ENCODE assay signal across 1 cellular context in genomic region chr20:49046087-49046900, GRCh38.
TF ChIP-seq lines count a peak whose summit lies in the region.

A gene with protein sequence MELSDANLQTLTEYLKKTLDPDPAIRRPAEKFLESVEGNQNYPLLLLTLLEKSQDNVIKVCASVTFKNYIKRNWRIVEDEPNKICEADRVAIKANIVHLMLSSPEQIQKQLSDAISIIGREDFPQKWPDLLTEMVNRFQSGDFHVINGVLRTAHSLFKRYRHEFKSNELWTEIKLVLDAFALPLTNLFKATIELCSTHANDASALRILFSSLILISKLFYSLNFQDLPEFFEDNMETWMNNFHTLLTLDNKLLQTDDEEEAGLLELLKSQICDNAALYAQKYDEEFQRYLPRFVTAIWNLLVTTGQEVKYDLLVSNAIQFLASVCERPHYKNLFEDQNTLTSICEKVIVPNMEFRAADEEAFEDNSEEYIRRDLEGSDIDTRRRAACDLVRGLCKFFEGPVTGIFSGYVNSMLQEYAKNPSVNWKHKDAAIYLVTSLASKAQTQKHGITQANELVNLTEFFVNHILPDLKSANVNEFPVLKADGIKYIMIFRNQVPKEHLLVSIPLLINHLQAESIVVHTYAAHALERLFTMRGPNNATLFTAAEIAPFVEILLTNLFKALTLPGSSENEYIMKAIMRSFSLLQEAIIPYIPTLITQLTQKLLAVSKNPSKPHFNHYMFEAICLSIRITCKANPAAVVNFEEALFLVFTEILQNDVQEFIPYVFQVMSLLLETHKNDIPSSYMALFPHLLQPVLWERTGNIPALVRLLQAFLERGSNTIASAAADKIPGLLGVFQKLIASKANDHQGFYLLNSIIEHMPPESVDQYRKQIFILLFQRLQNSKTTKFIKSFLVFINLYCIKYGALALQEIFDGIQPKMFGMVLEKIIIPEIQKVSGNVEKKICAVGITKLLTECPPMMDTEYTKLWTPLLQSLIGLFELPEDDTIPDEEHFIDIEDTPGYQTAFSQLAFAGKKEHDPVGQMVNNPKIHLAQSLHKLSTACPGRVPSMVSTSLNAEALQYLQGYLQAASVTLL (plus strand): TSS chr20:49046312. CDS start chr20:49058464, 12,152 bp downstream.

TF ChIP-seq in K562, 482 proteins besides CTCF, POLR2A, EP300 and RAD21 (continued from another document and continues in another):
- no peak for TF ChIP-seq PHTF2 (CRISPR knock-in tag; IDR thresholded peaks at IDR 0.05)
- peak; percentile 42; the same call in 1 of the 2 replicates for TF ChIP-seq CBX1 (IDR thresholded peaks at IDR 0.05; ENCODE audit: low read depth)
- peak in 1 of 2 experiments; percentile 88; a peak in 2 of 4 replicates for TF ChIP-seq MNT (conservative IDR thresholded peaks at IDR 0.05)
- peak; percentile 51; the same call in 1 of the 2 replicates for TF ChIP-seq SIN3B (IDR thresholded peaks at IDR 0.05; ENCODE audit: low read depth)
- TF ChIP-seq TCF7 (IDR thresholded peaks at IDR 0.05; ENCODE audit: borderline replicate concordance), result no peak; the same call in 1 of the 2 replicates
- TF ChIP-seq ZBED1 (IDR thresholded peaks at IDR 0.05), result no peak
- TF ChIP-seq, protein P1, sequence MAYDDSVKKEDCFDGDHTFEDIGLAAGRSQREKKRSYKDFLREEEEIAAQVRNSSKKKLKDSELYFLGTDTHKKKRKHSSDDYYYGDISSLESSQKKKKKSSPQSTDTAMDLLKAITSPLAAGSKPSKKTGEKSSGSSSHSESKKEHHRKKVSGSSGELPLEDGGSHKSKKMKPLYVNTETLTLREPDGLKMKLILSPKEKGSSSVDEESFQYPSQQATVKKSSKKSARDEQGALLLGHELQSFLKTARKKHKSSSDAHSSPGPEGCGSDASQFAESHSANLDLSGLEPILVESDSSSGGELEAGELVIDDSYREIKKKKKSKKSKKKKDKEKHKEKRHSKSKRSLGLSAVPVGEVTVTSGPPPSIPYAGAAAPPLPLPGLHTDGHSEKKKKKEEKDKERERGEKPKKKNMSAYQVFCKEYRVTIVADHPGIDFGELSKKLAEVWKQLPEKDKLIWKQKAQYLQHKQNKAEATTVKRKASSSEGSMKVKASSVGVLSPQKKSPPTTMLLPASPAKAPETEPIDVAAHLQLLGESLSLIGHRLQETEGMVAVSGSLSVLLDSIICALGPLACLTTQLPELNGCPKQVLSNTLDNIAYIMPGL (CRISPR knock-in tag; IDR thresholded peaks at IDR 0.05), result peak; percentile 86; the same call in 1 of the 2 replicates
- 0 out of 2 replicates have a peak, but pooled peaks have one; percentile 44 for TF ChIP-seq ZNF77 (CRISPR knock-in tag; IDR thresholded peaks at IDR 0.05)
- TF ChIP-seq NR1H2 (CRISPR knock-in tag; IDR thresholded peaks at IDR 0.05), result peak; percentile 82
- peak in 1 of 2 experiments; percentile 66; a peak in 1 of 3 replicates for TF ChIP-seq CBX3 (IDR thresholded peaks at IDR 0.05; ENCODE audit: borderline replicate concordance in 1 of 2, low read length in 2 of 2)
- TF ChIP-seq CHCHD3 (CRISPR knock-in tag; IDR thresholded peaks at IDR 0.05), result no peak
- TF ChIP-seq PRPF4 (IDR thresholded peaks at IDR 0.05; ENCODE audit: insufficient read depth, low read depth, low read length, poor library complexity, severe bottlenecking), result peak; percentile 91
- TF ChIP-seq SAFB (IDR thresholded peaks at IDR 0.05; ENCODE audit: borderline replicate concordance, low read depth, low read length), result no peak
- no peak for TF ChIP-seq ELK1 (CRISPR knock-in tag; IDR thresholded peaks at IDR 0.05)
- no peak for TF ChIP-seq BCL6 (CRISPR knock-in tag; IDR thresholded peaks at IDR 0.05)
- no peak for TF ChIP-seq ZNF592 (IDR thresholded peaks at IDR 0.05)
- no peak for TF ChIP-seq ZNF408 (CRISPR knock-in tag; IDR thresholded peaks at IDR 0.05; ENCODE audit: low read depth)
- TF ChIP-seq TCF7L2 (IDR thresholded peaks at IDR 0.05; ENCODE audit: low read depth, low read length), result no peak
- no peak for TF ChIP-seq NFE2L1 (tag; IDR thresholded peaks at IDR 0.05; ENCODE audit: borderline replicate concordance, low read depth)
- no peak; the same call in 1 of the 2 replicates for TF ChIP-seq CUX1 (CRISPR knock-in tag; IDR thresholded peaks at IDR 0.05)
- peak; percentile 51 for TF ChIP-seq ZNF146 (CRISPR knock-in tag; IDR thresholded peaks at IDR 0.05; ENCODE audit: unreplicated experiment)
- TF ChIP-seq, protein P2, sequence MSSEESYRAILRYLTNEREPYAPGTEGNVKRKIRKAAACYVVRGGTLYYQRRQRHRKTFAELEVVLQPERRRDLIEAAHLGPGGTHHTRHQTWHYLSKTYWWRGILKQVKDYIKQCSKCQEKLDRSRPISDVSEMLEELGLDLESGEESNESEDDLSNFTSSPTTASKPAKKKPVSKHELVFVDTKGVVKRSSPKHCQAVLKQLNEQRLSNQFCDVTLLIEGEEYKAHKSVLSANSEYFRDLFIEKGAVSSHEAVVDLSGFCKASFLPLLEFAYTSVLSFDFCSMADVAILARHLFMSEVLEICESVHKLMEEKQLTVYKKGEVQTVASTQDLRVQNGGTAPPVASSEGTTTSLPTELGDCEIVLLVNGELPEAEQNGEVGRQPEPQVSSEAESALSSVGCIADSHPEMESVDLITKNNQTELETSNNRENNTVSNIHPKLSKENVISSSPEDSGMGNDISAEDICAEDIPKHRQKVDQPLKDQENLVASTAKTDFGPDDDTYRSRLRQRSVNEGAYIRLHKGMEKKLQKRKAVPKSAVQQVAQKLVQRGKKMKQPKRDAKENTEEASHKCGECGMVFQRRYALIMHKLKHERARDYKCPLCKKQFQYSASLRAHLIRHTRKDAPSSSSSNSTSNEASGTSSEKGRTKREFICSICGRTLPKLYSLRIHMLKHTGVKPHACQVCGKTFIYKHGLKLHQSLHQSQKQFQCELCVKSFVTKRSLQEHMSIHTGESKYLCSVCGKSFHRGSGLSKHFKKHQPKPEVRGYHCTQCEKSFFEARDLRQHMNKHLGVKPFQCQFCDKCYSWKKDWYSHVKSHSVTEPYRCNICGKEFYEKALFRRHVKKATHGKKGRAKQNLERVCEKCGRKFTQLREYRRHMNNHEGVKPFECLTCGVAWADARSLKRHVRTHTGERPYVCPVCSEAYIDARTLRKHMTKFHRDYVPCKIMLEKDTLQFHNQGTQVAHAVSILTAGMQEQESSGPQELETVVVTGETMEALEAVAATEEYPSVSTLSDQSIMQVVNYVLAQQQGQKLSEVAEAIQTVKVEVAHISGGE (CRISPR knock-in tag; IDR thresholded peaks at IDR 0.05), result peak in 1 of 3 experiments; percentile 79; a peak in 1 of 6 replicates
- TF ChIP-seq NR2C1 (IDR thresholded peaks at IDR 0.05), result no peak
- TF ChIP-seq NR2C1 (tag; IDR thresholded peaks at IDR 0.05), result no peak
- TF ChIP-seq HDAC8 (tag; IDR thresholded peaks at IDR 0.05), result no peak
- no peak for TF ChIP-seq PTBP1 (IDR thresholded peaks at IDR 0.05; ENCODE audit: low read depth, low read length)
- TF ChIP-seq JUNB (CRISPR knock-in tag; conservative IDR thresholded peaks at IDR 0.05), result no peak
- TF ChIP-seq ZNF253 (CRISPR knock-in tag; conservative IDR thresholded peaks at IDR 0.05), result no peak
- peak; percentile 39; the same call in 1 of the 2 replicates for TF ChIP-seq BHLHE40 (IDR thresholded peaks at IDR 0.05; ENCODE audit: low read length)
- TF ChIP-seq ZNF232 (CRISPR knock-in tag; IDR thresholded peaks at IDR 0.05), result peak; percentile 93
- no peak for TF ChIP-seq CSDE1 (IDR thresholded peaks at IDR 0.05)
- no peak for TF ChIP-seq ZNF398 (CRISPR knock-in tag; IDR thresholded peaks at IDR 0.05)
- no peak for TF ChIP-seq NELFE (IDR thresholded peaks at IDR 0.05; ENCODE audit: insufficient read depth, insufficient read length)
- TF ChIP-seq HOXB6 (CRISPR knock-in tag; IDR thresholded peaks at IDR 0.05; ENCODE audit: borderline replicate concordance), result no peak
- peak; percentile 53; the same call in 1 of the 2 replicates for TF ChIP-seq ZBTB17 (CRISPR knock-in tag; IDR thresholded peaks at IDR 0.05)
